Comparison of ENCODE assay signal across 11 cellular contexts in genomic region chr17:9217151-9218067, GRCh38.
DNase-seq lines count a peak whose midpoint lies in the region; ATAC-seq, FAIRE-seq and TF ChIP-seq lines count a peak whose summit lies in the region.
"Had no signal": no experiment of that assay in that cellular context is flagged by ENCODE, and none has a peak within 500 bp of the region (broad histone marks: within the 10 kb centered on the region; RNA-seq: fewer than 3 reads in every experiment).

No MANE protein-coding gene starts in this region.

- H4K20me1 ChIP-seq in astrocyte (ENCODE audit: insufficient read depth, low read length) (no peaks in the 10 kb centered on the region), smooth muscle cell (ENCODE audit: low read depth) (no peaks in the 10 kb centered on the region), neural progenitor cell (ENCODE audit: low read depth) (peaks cover 37% of the 10 kb centered on the region)

- CTCF ChIA-PET in HEK293 (lab: Yijun Ruan, JAX), result interaction anchor here (0.9 to 1.6 kb wide), 4 partner anchors 9 to 305 kb away, joined by 3 to 6 read pairs (median 4); no protein-coding TSS in a partner anchor

- FAIRE-seq in astrocyte (lab: Jason Lieb, UNC), result no peak

- H2AFZ ChIP-seq in astrocyte (ENCODE audit: low read depth, low read length) (peak overlapping the region; percentile 35), smooth muscle cell (ENCODE audit: low read depth) (no peak overlapping the region), neural progenitor cell (replicated peaks) (no peak overlapping the region)

- peaks cover 21% of the 10 kb centered on the region for H3K9me3 Mint-ChIP-seq in astrocyte (ENCODE audit: unreplicated experiment)
- peaks cover 32% of the 10 kb centered on the region for H3K9me3 Mint-ChIP-seq in neural progenitor cell

- peaks cover 4 to 23% of the 10 kb centered on the region in 2 experiments; a peak in 2 of 3 replicates for H3K36me3 ChIP-seq in HEK293 (ENCODE audit: control insufficient read depth in 2 of 2, insufficient read depth in 1 of 2, low read length in 2 of 2)
- H3K36me3 ChIP-seq in astrocyte (ENCODE audit: insufficient read depth, low read length), result no peaks in the 10 kb centered on the region
- H3K36me3 ChIP-seq in smooth muscle cell (ENCODE audit: low read depth), result no peaks in the 10 kb centered on the region
- peaks cover 7% of the 10 kb centered on the region for H3K36me3 ChIP-seq in neural progenitor cell

- no peaks in the 10 kb centered on the region for H3K27me3 ChIP-seq in astrocyte (ENCODE audit: insufficient read depth, low read length)
- no peaks in the 10 kb centered on the region for H3K27me3 ChIP-seq in smooth muscle cell (ENCODE audit: low read depth)
- H3K27me3 ChIP-seq in neural progenitor cell, result peaks cover 63% of the 10 kb centered on the region

- no peak for TF ChIP-seq CTCF in HEK293 (tag by site-specific recombination; IDR thresholded peaks at IDR 0.05)
- TF ChIP-seq CTCF in astrocyte (IDR thresholded peaks at IDR 0.05; ENCODE audit: insufficient read depth, low read depth, low read length), result no peak
- TF ChIP-seq CTCF in smooth muscle cell (IDR thresholded peaks at IDR 0.05; ENCODE audit: borderline replicate concordance, insufficient read depth, poor library complexity, severe bottlenecking), result no peak
- no peak for TF ChIP-seq CTCF in neural progenitor cell (IDR thresholded peaks at IDR 0.05)

- no peaks in the 10 kb centered on the region for H3K79me2 ChIP-seq in astrocyte (ENCODE audit: insufficient read depth, low read length)
- H3K79me2 ChIP-seq in smooth muscle cell (ENCODE audit: low read depth), result no peaks in the 10 kb centered on the region
- no peaks in the 10 kb centered on the region for H3K79me2 ChIP-seq in neural progenitor cell (ENCODE audit: low read depth)

- no peaks in the 10 kb centered on the region for H3K4me1 ChIP-seq in HEK293 (ENCODE audit: control insufficient read depth, insufficient read depth, low read length)
- peaks cover 16% of the 10 kb centered on the region for H3K4me1 ChIP-seq in astrocyte (ENCODE audit: insufficient read depth, low read length)
- H3K4me1 ChIP-seq in smooth muscle cell (ENCODE audit: low read depth), result peaks cover 9% of the 10 kb centered on the region
- peaks cover 25% of the 10 kb centered on the region for H3K4me1 ChIP-seq in neural progenitor cell

- POLR2A ChIA-PET in HEK293 (lab: Yijun Ruan, JAX), result interaction anchor here (2.3 kb wide), 1 partner anchor 23 kb away, joined by 6 read pairs; no protein-coding TSS in a partner anchor

- peak; percentile 70 for ATAC-seq in left ventricle myocardium superior
- no peak for ATAC-seq in GM18858 (IDR thresholded peaks at IDR 0.05; ENCODE audit: unreplicated experiment)
- no peak for ATAC-seq in HG02884 (IDR thresholded peaks at IDR 0.05; ENCODE audit: unreplicated experiment)

- intact Hi-C loops in left ventricle myocardium superior (cut with micrococcal nuclease), result no loop called here

- peaks cover 3% of the 10 kb centered on the region for H3K27me3 Mint-ChIP-seq in astrocyte (ENCODE audit: low read depth, unreplicated experiment)
- peaks cover 72% of the 10 kb centered on the region for H3K27me3 Mint-ChIP-seq in neural progenitor cell (ENCODE audit: insufficient read depth, low read depth)

- DNase-seq in astrocyte (ENCODE audit: low read depth) (peak; percentile 80), left ventricle myocardium superior (no peak), smooth muscle cell (lab: John Stamatoyannopoulos, UW; ENCODE audit: unreplicated experiment) (no peak), NCI-H1417 treated with DMSO at 0.1 percent for 48 hours (lab: John Stamatoyannopoulos, UW) (no peak), neural progenitor cell (ENCODE audit: low spot score) (no peak)
- DNase-seq: cortex of kidney; stimulated activated CD4-positive, alpha-beta T cell treated with anti-CD3 and anti-CD28 coated beads, Interleukin-15, amount 100 ng/mL, for 24 hours; T-helper 1 cell had no signal

- H3K36me3 Mint-ChIP-seq in astrocyte (ENCODE audit: low read depth, unreplicated experiment), result peaks cover 2% of the 10 kb centered on the region
- peaks cover 11% of the 10 kb centered on the region for H3K36me3 Mint-ChIP-seq in neural progenitor cell

- H3K9ac ChIP-seq in astrocyte (ENCODE audit: low read length) (peak overlapping the region; percentile 32), smooth muscle cell (ENCODE audit: low read depth) (no peak overlapping the region), neural progenitor cell (no peak overlapping the region)

- peak overlapping the region; percentile 63 for H3K4me2 ChIP-seq in astrocyte (ENCODE audit: low read length)
- peak overlapping the region; percentile 41 for H3K4me2 ChIP-seq in smooth muscle cell
- no peak overlapping the region for H3K4me2 ChIP-seq in neural progenitor cell

- no peak overlapping the region for H3K27ac ChIP-seq in HEK293 (ENCODE audit: extremely low read depth, low read depth, low read length)
- H3K27ac ChIP-seq in astrocyte (ENCODE audit: low read depth, low read length), result peak overlapping the region; percentile 9
- H3K27ac ChIP-seq in smooth muscle cell (ENCODE audit: low read depth), result peak overlapping the region; percentile 58
- no peak overlapping the region for H3K27ac ChIP-seq in neural progenitor cell

- WGBS in smooth muscle cell (ENCODE audit: low lambda C conversion rate), result 52% methylated on average over 5 of the region's 5 CpGs

- H3K4me3 Mint-ChIP-seq in astrocyte (ENCODE audit: unreplicated experiment) (no peak overlapping the region), neural progenitor cell (no peak overlapping the region)

- H3K9me3 ChIP-seq in HEK293 (ENCODE audit: control insufficient read depth, insufficient read depth, low read depth, low read length) (no peaks in the 10 kb centered on the region; the same call in 1 of the 2 replicates), astrocyte (ENCODE audit: insufficient read depth, low read depth, low read length) (no peaks in the 10 kb centered on the region), smooth muscle cell (replicated peaks; ENCODE audit: low read depth) (peaks cover 10% of the 10 kb centered on the region), neural progenitor cell (ENCODE audit: low read depth) (peaks cover 17% of the 10 kb centered on the region)

- H3K4me3 ChIP-seq in HEK293 (ENCODE audit: low read depth, low read length), result no peak overlapping the region
- no peak overlapping the region for H3K4me3 ChIP-seq in astrocyte (ENCODE audit: insufficient read depth, low read depth, low read length)
- no peak overlapping the region for H3K4me3 ChIP-seq in smooth muscle cell
- no peak overlapping the region for H3K4me3 ChIP-seq in neural progenitor cell

- H3F3A ChIP-seq in smooth muscle cell (ENCODE audit: low read depth) (no peaks in the 10 kb centered on the region), neural progenitor cell (ENCODE audit: low read depth) (peaks cover 27% of the 10 kb centered on the region)

- H3K4me1 Mint-ChIP-seq in astrocyte (ENCODE audit: low read depth, unreplicated experiment) (peaks cover 12% of the 10 kb centered on the region), neural progenitor cell (peaks cover 22% of the 10 kb centered on the region)

- H3K27ac Mint-ChIP-seq in astrocyte (ENCODE audit: unreplicated experiment) (peak overlapping the region; percentile 77), neural progenitor cell (no peak overlapping the region)

TF ChIP-seq in HEK293, 187 proteins besides CTCF, POLR2A, EP300 and RAD21 (continues in another document):
- TF ChIP-seq ZNF629 (tag by site-specific recombination; IDR thresholded peaks at IDR 0.05) (peak; percentile 46), ATF2 (tag by site-specific recombination; IDR thresholded peaks at IDR 0.05; ENCODE audit: low read depth) (peak; percentile 80), ZNF324 (tag by site-specific recombination; IDR thresholded peaks at IDR 0.05) (no peak), SP7 (tag by site-specific recombination; IDR thresholded peaks at IDR 0.05) (0 out of 2 replicates have a peak, but pooled peaks have one; percentile 24), BCL6B (tag by site-specific recombination; IDR thresholded peaks at IDR 0.05) (no peak), ZNF548 (tag by site-specific recombination; IDR thresholded peaks at IDR 0.05) (no peak), ZNF335 (tag by site-specific recombination; conservative IDR thresholded peaks at IDR 0.05) (peak; percentile 37; the same call in 1 of the 2 replicates), PRDM1 (tag by site-specific recombination; IDR thresholded peaks at IDR 0.05) (peak; percentile 62; the same call in 1 of the 2 replicates)

Comparison
In these comparisons a context has a peak if more than half of its experiments do, and no peak if none do; other contexts are left out.
1. H3K27ac ChIP-seq: peak in astrocyte (single experiment) and smooth muscle cell (single experiment); none in HEK293 (single experiment) and neural progenitor cell (single experiment).